ENCODE assay signal across 34 cellular contexts in the genomic region with DNA sequence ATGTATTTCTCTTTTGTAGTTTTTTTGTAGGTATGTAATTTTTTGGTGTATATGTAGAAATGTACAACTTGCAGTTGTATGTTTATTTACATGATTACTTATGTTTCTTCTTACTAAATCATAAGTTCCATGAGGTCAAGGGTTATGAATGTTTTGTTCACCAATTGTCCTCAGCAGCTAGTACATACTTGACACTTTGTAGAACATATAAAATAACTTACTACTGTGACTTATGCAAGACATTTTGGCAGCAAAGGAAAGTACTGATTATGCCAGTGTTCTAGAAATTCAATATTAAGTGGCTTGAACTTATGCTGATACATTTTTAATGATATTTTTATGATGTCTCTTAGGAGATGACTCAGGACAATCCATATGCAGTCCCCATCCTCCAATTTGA.
"Had no signal": no experiment of that assay in that cellular context is flagged by ENCODE, and none has a peak within 500 bp of the region (broad histone marks: within the 10 kb centered on the region; RNA-seq: fewer than 3 reads in every experiment).

No MANE protein-coding gene starts in this region.

- H3K4me1 ChIP-seq: body of pancreas, colonic mucosa, esophagus squamous epithelium, gastrocnemius medialis, heart left ventricle had no signal

- H3K27me3 ChIP-seq: body of pancreas, colonic mucosa, esophagus squamous epithelium, foreskin keratinocyte, gastrocnemius medialis, heart left ventricle had no signal

- FAIRE-seq: endothelial cell of umbilical vein had no signal

- H3K27ac Mint-ChIP-seq: activated B cell treated with CpG ODN at 0.5 μM for 24 hours; activated CD8-positive, alpha-beta memory T cell treated with anti-CD3 and anti-CD28 coated beads, Interleukin-2, amount 10 ng/mL, durations not matched to agents 7 days and 5 days; activated CD8-positive, alpha-beta T cell treated with anti-CD3 and anti-CD28 coated beads for 36 hours; activated naive CD4-positive, alpha-beta T cell treated with anti-CD3 and anti-CD28 coated beads, Interleukin-2, amount 10 ng/mL, durations not matched to agents 7 days and 5 days; activated naive CD4-positive, alpha-beta T cell treated with anti-CD3 and anti-CD28 coated beads, Interleukin-2, amount 50 U/mL, for 72 hours; activated naive CD8-positive, alpha-beta T cell treated with anti-CD3 and anti-CD28 coated beads, Interleukin-2, amount 10 ng/mL, durations not matched to agents 7 days and 5 days; activated T-helper 1 cell treated with anti-CD3 and anti-CD28 coated beads, Interleukin-12 subunit alpha, Interleukin-12 subunit beta, Interleukin-2, Interleukin-4 antibody, amounts not matched to agents 30 ng/mL and 10 ng/mL and 1 ng/mL, durations not matched to agents 14 hours and 24 hours and 36 hours; activated T-helper 2 cell treated with anti-CD3 and anti-CD28 coated beads, Interferon-gamma antibody, Interleukin-2, Interleukin-4, amounts not matched to agents 10 μg/mL and 5 μg/mL and 100 μg/mL, durations not matched to agents 14 hours and 24 hours and 36 hours; T-helper 17 cell; T-helper 2 cell treated with Interferon-gamma antibody and Interleukin-4, amounts not matched to agents 5 μg/mL and 100 μg/mL, for 36 hours had no signal

- H3K9me3 ChIP-seq: body of pancreas, colonic mucosa, esophagus squamous epithelium, gastrocnemius medialis, heart left ventricle had no signal

- DNase-seq: activated B cell treated with CpG ODN at 0.5 μM for 24 hours; activated CD4-positive, alpha-beta T cell treated with anti-CD3 and anti-CD28 coated beads for 48 hours; activated CD4-positive, alpha-beta T cell treated with anti-CD3 and anti-CD28 coated beads, Interleukin-2, amount 50 U/mL, for 1 hour; activated CD4-positive, alpha-beta T cell treated with anti-CD3 and anti-CD28 coated beads, Interleukin-2, amount 50 U/mL, for 48 hours; activated CD8-positive, alpha-beta memory T cell treated with anti-CD3 and anti-CD28 coated beads, Interleukin-2, amount 10 ng/mL, durations not matched to agents 7 days and 5 days; activated CD8-positive, alpha-beta memory T cell treated with anti-CD3 and anti-CD28 coated beads, Interleukin-2, amount 50 U/mL, for 4 hours; activated CD8-positive, alpha-beta T cell treated with anti-CD3 and anti-CD28 coated beads for 36 hours; activated gamma-delta T cell; activated naive CD4-positive, alpha-beta T cell; activated naive CD4-positive, alpha-beta T cell treated with anti-CD3 and anti-CD28 coated beads, Interleukin-2, amount 10 ng/mL, durations not matched to agents 7 days and 5 days; activated naive CD8-positive, alpha-beta T cell treated with anti-CD3 and anti-CD28 coated beads, Interleukin-2, amount 10 ng/mL, durations not matched to agents 7 days and 5 days; activated T-cell treated with anti-CD3 and anti-CD28 coated beads, Interleukin-2, amount 50 U/mL, for 1 hour; activated T-cell treated with anti-CD3 and anti-CD28 coated beads, Interleukin-2, amount 50 U/mL, for 48 hours; amniotic stem cell; anterior cingulate cortex; body of pancreas; caudate nucleus; colonic mucosa; effector CD8-positive, alpha-beta T cell; esophagus squamous epithelium; foreskin keratinocyte; gastrocnemius medialis; glutamatergic neuron; heart left ventricle; T-helper 1 cell; T-helper 17 cell; T1000; WERI-Rb-1 had no signal

- H3K36me3 Mint-ChIP-seq: activated CD8-positive, alpha-beta memory T cell treated with anti-CD3 and anti-CD28 coated beads, Interleukin-2, amount 10 ng/mL, durations not matched to agents 7 days and 5 days; activated naive CD4-positive, alpha-beta T cell treated with anti-CD3 and anti-CD28 coated beads, Interleukin-2, amount 10 ng/mL, durations not matched to agents 7 days and 5 days; activated naive CD4-positive, alpha-beta T cell treated with anti-CD3 and anti-CD28 coated beads, Interleukin-2, amount 50 U/mL, for 72 hours; activated naive CD8-positive, alpha-beta T cell treated with anti-CD3 and anti-CD28 coated beads, Interleukin-2, amount 10 ng/mL, durations not matched to agents 7 days and 5 days had no signal

- H3K27ac ChIP-seq: body of pancreas, colonic mucosa, epithelial cell of prostate, esophagus squamous epithelium, foreskin keratinocyte, gastrocnemius medialis, heart left ventricle, WERI-Rb-1 had no signal

- H3K27me3 Mint-ChIP-seq: activated B cell treated with CpG ODN at 0.5 μM for 24 hours; activated CD8-positive, alpha-beta memory T cell treated with anti-CD3 and anti-CD28 coated beads, Interleukin-2, amount 10 ng/mL, durations not matched to agents 7 days and 5 days; activated CD8-positive, alpha-beta T cell treated with anti-CD3 and anti-CD28 coated beads for 36 hours; activated naive CD4-positive, alpha-beta T cell treated with anti-CD3 and anti-CD28 coated beads, Interleukin-2, amount 10 ng/mL, durations not matched to agents 7 days and 5 days; activated naive CD8-positive, alpha-beta T cell treated with anti-CD3 and anti-CD28 coated beads, Interleukin-2, amount 10 ng/mL, durations not matched to agents 7 days and 5 days; T-helper 17 cell had no signal

- H3K4me3 ChIP-seq: body of pancreas, colonic mucosa, esophagus squamous epithelium, gastrocnemius medialis, heart left ventricle had no signal

- H3K4me3 Mint-ChIP-seq: activated B cell treated with CpG ODN at 0.5 μM for 24 hours; activated CD8-positive, alpha-beta memory T cell treated with anti-CD3 and anti-CD28 coated beads, Interleukin-2, amount 10 ng/mL, durations not matched to agents 7 days and 5 days; activated CD8-positive, alpha-beta T cell treated with anti-CD3 and anti-CD28 coated beads for 36 hours; activated naive CD4-positive, alpha-beta T cell treated with anti-CD3 and anti-CD28 coated beads, Interleukin-2, amount 10 ng/mL, durations not matched to agents 7 days and 5 days; activated naive CD8-positive, alpha-beta T cell treated with anti-CD3 and anti-CD28 coated beads, Interleukin-2, amount 10 ng/mL, durations not matched to agents 7 days and 5 days; activated T-helper 1 cell treated with anti-CD3 and anti-CD28 coated beads, Interleukin-12 subunit alpha, Interleukin-12 subunit beta, Interleukin-2, Interleukin-4 antibody, amounts not matched to agents 30 ng/mL and 10 ng/mL and 1 ng/mL, durations not matched to agents 14 hours and 24 hours and 36 hours; T-helper 17 cell; T-helper 2 cell treated with Interferon-gamma antibody and Interleukin-4, amounts not matched to agents 5 μg/mL and 100 μg/mL, for 36 hours had no signal

- H3K9me3 Mint-ChIP-seq: activated B cell treated with CpG ODN at 0.5 μM for 24 hours; activated T-helper 1 cell treated with anti-CD3 and anti-CD28 coated beads, Interleukin-12 subunit alpha, Interleukin-12 subunit beta, Interleukin-2, Interleukin-4 antibody, amounts not matched to agents 30 ng/mL and 10 ng/mL and 1 ng/mL, durations not matched to agents 14 hours and 24 hours and 36 hours had no signal

- H3K4me1 Mint-ChIP-seq: activated B cell treated with CpG ODN at 0.5 μM for 24 hours; activated CD8-positive, alpha-beta memory T cell treated with anti-CD3 and anti-CD28 coated beads, Interleukin-2, amount 10 ng/mL, durations not matched to agents 7 days and 5 days; activated naive CD4-positive, alpha-beta T cell treated with anti-CD3 and anti-CD28 coated beads, Interleukin-2, amount 10 ng/mL, durations not matched to agents 7 days and 5 days; activated naive CD8-positive, alpha-beta T cell treated with anti-CD3 and anti-CD28 coated beads, Interleukin-2, amount 10 ng/mL, durations not matched to agents 7 days and 5 days; T-helper 17 cell had no signal

- H3K36me3 ChIP-seq: colonic mucosa, esophagus squamous epithelium, gastrocnemius medialis, heart left ventricle, WERI-Rb-1 had no signal
